Comparison of ENCODE assay signal across 1 cellular context in genomic region chr9:35790385-35791291, GRCh38.
A peak's percentile ranks its signal among the peaks of the same experiment; 100 is the strongest.
TF ChIP-seq lines count a peak whose summit lies in the region.

No MANE protein-coding gene starts in this region.

TF ChIP-seq in HEK293, 187 proteins besides CTCF, POLR2A, EP300 and RAD21 (continued from another document):
- no peak for TF ChIP-seq ZBTB49 (tag by site-specific recombination; IDR thresholded peaks at IDR 0.05; ENCODE audit: low read depth)
- no peak for TF ChIP-seq INSM2 (tag by site-specific recombination; IDR thresholded peaks at IDR 0.05)
- no peak for TF ChIP-seq ZBTB17 (tag by site-specific recombination; IDR thresholded peaks at IDR 0.05)
- TF ChIP-seq GFI1B (tag by site-specific recombination; IDR thresholded peaks at IDR 0.05): no peak
- no peak for TF ChIP-seq KLF8 (tag by site-specific recombination; IDR thresholded peaks at IDR 0.05)
- TF ChIP-seq SP7 (tag by site-specific recombination; IDR thresholded peaks at IDR 0.05): 0 out of 2 replicates have a peak, but pooled peaks have one; percentile 16
